Comparison of ENCODE assay signal across 9 cellular contexts in genomic region chr17:39800540-39800939, GRCh38.
DNase-seq lines count a peak whose midpoint lies in the region; ATAC-seq and TF ChIP-seq lines count a peak whose summit lies in the region.
"Had no signal": no experiment of that assay in that cellular context is flagged by ENCODE, and none has a peak within 500 bp of the region (broad histone marks: within the 10 kb centered on the region; RNA-seq: fewer than 3 reads in every experiment).

No MANE protein-coding gene starts in this region.

- peaks cover 0 to 29% (median 12%) of the 10 kb centered on the region in 3 donors for H3K36me3 Mint-ChIP-seq in naive thymus-derived CD8-positive, alpha-beta T cell

- ATAC-seq in naive thymus-derived CD8-positive, alpha-beta T cell = peak; percentile 95 to 100

- H3K4me3 ChIP-seq in GM08714 (ENCODE audit: low read length) = peak overlapping the region; percentile 26; the same call in 1 of the 2 replicates
- H3K4me3 ChIP-seq in Jurkat, Clone E6-1 (ENCODE audit: low read length) = no peak overlapping the region
- H3K4me3 ChIP-seq in foreskin fibroblast (ENCODE audit: low read depth in 1 of 2, low read length in 2 of 2) = no peak overlapping the region

- DNase-seq in Jurkat, Clone E6-1 (ENCODE audit: low read depth, low spot score) = peak; percentile 91
- DNase-seq in activated T-cell treated with anti-CD3 and anti-CD28 coated beads for 24 hours (ENCODE audit: low read depth) (peak; percentile 54), NCI-H187 treated with DMSO at 0.1 percent for 48 hours (lab: John Stamatoyannopoulos, UW) (no peak), foreskin fibroblast (no peak), germinal center (ENCODE audit: low spot score) (no peak), Ammon's horn (ENCODE audit: low spot score) (no peak)
- peak in 9 of 10 donors; percentile 51 to 85 (median 68) for DNase-seq in naive thymus-derived CD8-positive, alpha-beta T cell
- DNase-seq: IMR-90 had no signal

- no peak for TF ChIP-seq CTCF in foreskin fibroblast (IDR thresholded peaks at IDR 0.05; ENCODE audit: low read depth, low read length)

- peaks cover 0 to 4% (median 0%) of the 10 kb centered on the region in 9 donors for H3K9me3 Mint-ChIP-seq in naive thymus-derived CD8-positive, alpha-beta T cell

- peak overlapping the region; percentile 4 to 77 (median 71) for H3K4me3 Mint-ChIP-seq in naive thymus-derived CD8-positive, alpha-beta T cell

- no peaks in the 10 kb centered on the region for H3K27me3 Mint-ChIP-seq in naive thymus-derived CD8-positive, alpha-beta T cell

- POLR2A ChIA-PET in naive thymus-derived CD8-positive, alpha-beta T cell (lab: Charles Lee) = interaction anchor here (0.6 to 3.6 kb wide), 6 partner anchors 12 to 157 kb away, joined by 3 to 31 read pairs (median 4); no protein-coding TSS in a partner anchor

- peak overlapping the region; percentile 92 to 99 (median 94) for H3K27ac Mint-ChIP-seq in naive thymus-derived CD8-positive, alpha-beta T cell

- peaks cover 37 to 77% (median 67%) of the 10 kb centered on the region in 4 donors for H3K4me1 Mint-ChIP-seq in naive thymus-derived CD8-positive, alpha-beta T cell

Comparison
In these comparisons a context has a peak if more than half of its experiments do, and no peak if none do; other contexts are left out.
1. DNase-seq: peak in Jurkat, Clone E6-1 (single experiment), activated T-cell treated with anti-CD3 and anti-CD28 coated beads for 24 hours (single experiment) and naive thymus-derived CD8-positive, alpha-beta T cell (9 of 10); none in NCI-H187 treated with DMSO at 0.1 percent for 48 hours (single experiment), foreskin fibroblast (0 of 2), germinal center (single experiment) and Ammon's horn (single experiment).